In the genomic region with DNA sequence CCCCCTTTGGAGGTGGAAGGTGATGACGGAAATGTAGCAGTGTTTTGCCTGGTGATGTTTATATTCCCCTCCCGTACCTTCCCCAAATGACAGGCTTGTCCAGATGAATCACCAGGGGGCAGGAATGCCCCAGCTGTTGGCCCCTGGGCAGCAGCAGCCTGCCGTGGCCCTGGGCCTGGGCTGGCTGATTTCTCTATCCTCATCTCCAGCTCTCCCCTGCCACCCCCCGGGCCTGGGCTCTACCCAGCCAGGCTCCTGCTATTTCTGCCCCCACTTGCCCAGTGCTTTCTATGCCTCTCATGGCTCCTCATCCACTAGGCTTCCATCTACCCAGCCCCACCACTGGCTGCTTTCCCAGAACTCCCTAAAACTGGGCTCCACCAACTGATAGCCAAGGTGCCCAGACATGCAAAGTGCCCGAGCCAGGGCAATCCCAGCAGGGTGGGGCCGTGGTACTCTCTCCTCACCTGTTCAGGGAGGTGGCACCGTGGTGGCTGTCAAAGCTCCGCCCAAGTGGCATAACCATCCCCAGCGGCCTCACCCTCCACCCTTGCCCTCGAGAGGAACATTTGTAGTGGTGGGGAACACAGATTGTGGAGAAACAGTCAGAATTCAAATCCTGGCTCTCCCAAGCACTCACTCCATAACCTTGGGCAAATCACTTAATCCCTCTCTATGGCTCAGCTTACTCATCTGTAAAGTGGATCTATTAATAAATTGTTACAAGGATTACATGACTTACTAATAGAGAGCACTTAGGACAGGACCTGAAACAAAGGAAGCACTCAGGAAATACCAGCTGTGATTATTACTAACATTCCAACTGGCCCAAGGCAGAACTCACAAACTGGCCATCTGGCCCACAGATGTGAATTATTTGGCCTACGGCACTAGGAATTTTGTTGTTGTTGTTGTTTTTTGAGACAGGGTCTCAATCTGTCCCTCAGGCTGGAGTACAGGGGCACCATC, we compare ENCODE assay signal across 8 cellular contexts. TPM values are rescaled to one million over a fixed set of nuclear protein-coding genes. Genes with fewer than 3 reads are reported as not detected.
DNase-seq lines count a peak whose midpoint lies in the region; ATAC-seq and TF ChIP-seq lines count a peak whose summit lies in the region.

No MANE protein-coding gene starts in this region.

- H3K27ac ChIP-seq in BLaER1 (no peak overlapping the region; the same call in 1 of the 2 replicates), Karpas-422 (ENCODE audit: low read length) (peak overlapping the region; percentile 58), ectodermal cell (ENCODE audit: insufficient read depth, low read depth, low read length, poor library complexity, severe bottlenecking) (peak overlapping the region; percentile 66)

- 77 to 81% methylated on average over 10 to 11 of the region's 11 CpGs for whole genome bisulfite sequencing in ectodermal cell, 2 experiments

- H3K9me3 ChIP-seq in BLaER1 (no peaks in the 10 kb centered on the region), Karpas-422 (ENCODE audit: low read length) (no peaks in the 10 kb centered on the region), ectodermal cell (ENCODE audit: control insufficient read depth, low read length) (no peaks in the 10 kb centered on the region), mucosa of descending colon (no peaks in the 10 kb centered on the region)

- intact Hi-C loops in mucosa of descending colon (cut with DNase I, micrococcal nuclease), result no loop called here

- H3K9ac ChIP-seq in BLaER1, result no peak overlapping the region
- no peak overlapping the region for H3K9ac ChIP-seq in Karpas-422 (ENCODE audit: low read length)

- H3K4me3 ChIP-seq in BLaER1, result no peak overlapping the region
- no peak overlapping the region for H3K4me3 ChIP-seq in Karpas-422 (ENCODE audit: low read length)
- no peak overlapping the region for H3K4me3 ChIP-seq in ectodermal cell (ENCODE audit: insufficient read depth, low read depth, low read length)
- H3K4me3 ChIP-seq in mucosa of descending colon, result no peak overlapping the region

- H3K27me3 ChIP-seq in BLaER1 (no peaks in the 10 kb centered on the region), Karpas-422 (ENCODE audit: low read length) (no peaks in the 10 kb centered on the region), ectodermal cell (ENCODE audit: control insufficient read depth, insufficient read depth, low read length, poor library complexity, severe bottlenecking) (no peaks in the 10 kb centered on the region)

- H3K4me2 ChIP-seq in BLaER1 (peak overlapping the region; percentile 5; the same call in 1 of the 2 replicates), Karpas-422 (ENCODE audit: low read depth, low read length, poor library complexity, severe bottlenecking) (peak overlapping the region; percentile 1)

- no peak for DNase-seq in Karpas-422
- DNase-seq in mucosa of descending colon, result peak; percentile 84 to 86 (median 85)
- DNase-seq in activated CD4-positive, CD25-positive, alpha-beta regulatory T cell (lab: John Stamatoyannopoulos, UW), result no peak

- no peaks in the 10 kb centered on the region for H3K9me2 ChIP-seq in Karpas-422 (replicated peaks; ENCODE audit: insufficient read depth, low read length)

- no peaks in the 10 kb centered on the region for H3K36me3 ChIP-seq in BLaER1
- no peaks in the 10 kb centered on the region for H3K36me3 ChIP-seq in Karpas-422 (ENCODE audit: insufficient read depth, low read length)
- no peaks in the 10 kb centered on the region for H3K36me3 ChIP-seq in ectodermal cell (ENCODE audit: control insufficient read depth, insufficient read depth, low read length)
- H3K36me3 ChIP-seq in mucosa of descending colon (ENCODE audit: low read depth), result no peaks in the 10 kb centered on the region

- peaks cover 54% of the 10 kb centered on the region for H3K4me1 ChIP-seq in BLaER1
- peaks cover 83% of the 10 kb centered on the region for H3K4me1 ChIP-seq in Karpas-422 (ENCODE audit: low read length)
- peaks cover 28% of the 10 kb centered on the region for H3K4me1 ChIP-seq in ectodermal cell (ENCODE audit: control insufficient read depth, insufficient read depth, low read length)
- H3K4me1 ChIP-seq in mucosa of descending colon (ENCODE audit: low read depth), result peaks cover 33% of the 10 kb centered on the region

- H4K20me1 ChIP-seq in BLaER1, result no peaks in the 10 kb centered on the region
- peaks cover 17% of the 10 kb centered on the region; the same call in 1 of the 2 replicates for H4K20me1 ChIP-seq in Karpas-422 (ENCODE audit: insufficient read depth, low read depth, low read length)

- peaks cover 93% of the 10 kb centered on the region for H3K79me2 ChIP-seq in Karpas-422 (ENCODE audit: low read length)

- no peak overlapping the region for H2AFZ ChIP-seq in Karpas-422 (ENCODE audit: low read length)

- TF ChIP-seq CTCF in mucosa of descending colon (IDR thresholded peaks at IDR 0.05), result no peak

- ATAC-seq in mucosa of descending colon, result peak; percentile 78
- no peak for ATAC-seq in GM18861 (IDR thresholded peaks at IDR 0.05; ENCODE audit: unreplicated experiment)
- ATAC-seq in HG03280 (IDR thresholded peaks at IDR 0.05; ENCODE audit: unreplicated experiment), result no peak
- no peak for ATAC-seq in GM19328 (IDR thresholded peaks at IDR 0.05; ENCODE audit: unreplicated experiment)

RNA-seq across cellular contexts. Expression of gene ECE1, which starts 12.8 kb away (rescaled TPM):
- 59.9 and 81.7 TPM in 2 replicates for total RNA-seq in Karpas-422 (2014; rRNA removed; shearing (Covaris generic); ENCODE audit: low replicate concordance)
- polyA plus RNA-seq in ectodermal cell (2013, experiment 1 of 4), result 43.3 TPM
- 41.6 TPM for polyA plus RNA-seq in ectodermal cell (2013, experiment 2 of 4)
- polyA plus RNA-seq in ectodermal cell (2013, experiment 3 of 4), result 35.4 TPM
- polyA plus RNA-seq in ectodermal cell (2013, experiment 4 of 4), result 36.9 TPM
- total RNA-seq in mucosa of descending colon, result 100 to 1,000 TPM; 103 to 161 (median 149) TPM

Comparison
In these comparisons a context has a peak if more than half of its experiments do, and no peak if none do; other contexts are left out.
1. DNase-seq: peak in mucosa of descending colon (3 of 3); none in Karpas-422 (single experiment) and activated CD4-positive, CD25-positive, alpha-beta regulatory T cell (0 of 4).